ENCODE assay signal across 8 cellular contexts in genomic region chr17:7673239-7673638, GRCh38. TPM values are rescaled to one million over a fixed set of nuclear protein-coding genes. Genes with fewer than 3 reads are reported as not detected.
DNase-seq lines count a peak whose midpoint lies in the region; TF ChIP-seq lines count a peak whose summit lies in the region.

No MANE protein-coding gene starts in this region.

- 95 to 98% (median 96%) methylated on average over 2 of the region's 2 CpGs for WGBS in spleen, 5 donors
- WGBS in prostate gland: 87% methylated on average over 2 of the region's 2 CpGs

- H3K4me3 ChIP-seq in spleen (no peak overlapping the region), prostate gland (no peak overlapping the region)

- peaks cover 3 to 16% (median 10%) of the 10 kb centered on the region in 8 donors for H3K9me3 ChIP-seq in spleen
- H3K9me3 ChIP-seq in prostate gland: no peaks in the 10 kb centered on the region

- H3K27me3 ChIP-seq in spleen (replicated peaks in 1 of 7) (no peaks in the 10 kb centered on the region), prostate gland (replicated peaks; ENCODE audit: insufficient read depth) (no peaks in the 10 kb centered on the region)

- intact Hi-C loops in spleen (cut with DNase I; ENCODE audit: low total_unique reads): no loop called here
- intact Hi-C loops in prostate gland (cut with DNase I): no loop called here
- intact Hi-C loops in head of caudate nucleus (cut with DNase I): no loop called here

- peak; percentile 59 for DNase-seq in DMS 273 (lab: John Stamatoyannopoulos, UW; ENCODE audit: unreplicated experiment)
- no peak for DNase-seq in DMS 273 treated with DMSO at 0.1 percent for 48 hours (lab: John Stamatoyannopoulos, UW)
- DNase-seq in NCI-H1694 treated with DMSO at 0.1 percent for 48 hours (lab: John Stamatoyannopoulos, UW): peak; percentile 12
- DNase-seq in spleen: no peak
- no peak for DNase-seq in prostate gland (ENCODE audit: low spot score)
- no peak for DNase-seq in head of caudate nucleus
- no peak for DNase-seq in globus pallidus (ENCODE audit: low spot score)

- H3K36me3 Mint-ChIP-seq in brain: peaks cover 71% of the 10 kb centered on the region

- peaks cover 3% of the 10 kb centered on the region for H3K27me3 Mint-ChIP-seq in brain

- no peak for TF ChIP-seq POLR2A in spleen (IDR thresholded peaks at IDR 0.05)
- no peak for TF ChIP-seq POLR2A in prostate gland (IDR thresholded peaks at IDR 0.05)

- TF ChIP-seq CTCF in brain (conservative IDR thresholded peaks at IDR 0.05) (peak; percentile 43 to 53), spleen (IDR thresholded peaks at IDR 0.05 in 8 of 11, conservative IDR thresholded peaks at IDR 0.05 in 3 of 11) (peak in 8 of 11 experiments; percentile 20 to 53 (median 36)), prostate gland (IDR thresholded peaks at IDR 0.05) (no peak)

- H3K27ac ChIP-seq in spleen: no peak overlapping the region
- H3K27ac ChIP-seq in prostate gland: no peak overlapping the region

- peaks cover 0 to 12% (median 8%) of the 10 kb centered on the region in 5 experiments for H3K9me3 Mint-ChIP-seq in brain

- H3K4me3 Mint-ChIP-seq in brain: no peak overlapping the region

- H3K4me1 ChIP-seq in spleen: no peaks in the 10 kb centered on the region
- no peaks in the 10 kb centered on the region for H3K4me1 ChIP-seq in prostate gland (replicated peaks)

- peaks cover 2% of the 10 kb centered on the region for H3K4me1 Mint-ChIP-seq in brain

- H3K27ac Mint-ChIP-seq in brain: no peak overlapping the region

- H3K36me3 ChIP-seq in spleen: peaks cover 13 to 88% (median 81%) of the 10 kb centered on the region in 6 donors
- peaks cover 11 to 36% of the 10 kb centered on the region in 2 donors for H3K36me3 ChIP-seq in prostate gland

RNA-seq across cellular contexts. Expression of gene TP53, which starts 14.1 kb away (rescaled TPM):
- polyA plus RNA-seq in brain (ENCODE audit: insufficient read depth, low read depth, low replicate concordance) (58.4 TPM), spleen (10 to 100 TPM; 33.6 to 48.1 (median 40.1) TPM)
- total RNA-seq in spleen (10 to 100 TPM; 37.0 to 83.9 (median 58.5) TPM), prostate gland (10 to 100 TPM; 52.3 to 65.0 TPM)

RNA-seq across cellular contexts. Expression of gene WRAP53, which starts 15.0 kb away (rescaled TPM):
- polyA plus RNA-seq in brain (ENCODE audit: insufficient read depth, low read depth, low replicate concordance) (42.0 TPM), spleen (10 to 100 TPM; 13.3 to 21.8 (median 16.4) TPM)
- total RNA-seq in spleen (10 to 100 TPM in 1 of 7 donors, 1 to 10 TPM in 6; 8.5 to 10.6 (median 9.5) TPM), prostate gland (1 to 10 TPM; 8.6 to 9.4 TPM)

RNA-seq across cellular contexts. Expression of gene ATP1B2, which starts 22.5 kb away (rescaled TPM):
- polyA plus RNA-seq in brain (ENCODE audit: insufficient read depth, low read depth, low replicate concordance) (149 TPM), spleen (under 1 TPM; 0.26 to 0.56 (median 0.54) TPM)
- total RNA-seq in spleen (10 to 100 TPM in 1 of 7 donors, 1 to 10 TPM in 6; 3.8 to 10.1 (median 5.1) TPM), prostate gland (10 to 100 TPM in 1 of 2 donors, under 1 TPM in 1; 0.82 to 11.7 TPM)

RNA-seq across cellular contexts. Expression of gene EFNB3, which starts 31.8 kb away (rescaled TPM):
- polyA plus RNA-seq in brain (ENCODE audit: insufficient read depth, low read depth, low replicate concordance) (54.0 TPM), spleen (under 1 TPM; 0.04 to 0.11 (median 0.06) TPM)
- total RNA-seq in spleen (under 1 TPM in 6 of 7 donors, not detected in 1; 0.17 to 0.60 (median 0.29) TPM), prostate gland (1 to 10 TPM; 3.0 to 5.5 TPM)

RNA-seq across cellular contexts. Expression of gene SHBG, which starts 43.3 kb away (rescaled TPM):
- 2.3 TPM for polyA plus RNA-seq in brain (ENCODE audit: insufficient read depth, low read depth, low replicate concordance)
- total RNA-seq in spleen: 1 to 10 TPM in 2 of 7 donors, under 1 TPM in 3, not detected in 2; 0.49 to 1.9 (median 0.70) TPM
- under 1 TPM; 0.27 to 0.35 (median 0.28) TPM for polyA plus RNA-seq in spleen
- 1 to 10 TPM in 1 of 2 donors, not detected in 1; 2.1 TPM for total RNA-seq in prostate gland

Comparison
In these comparisons a context has a peak if more than half of its experiments do, and no peak if none do; other contexts are left out.
1. DNase-seq: peak in DMS 273 (single experiment) and NCI-H1694 treated with DMSO at 0.1 percent for 48 hours (single experiment); none in DMS 273 treated with DMSO at 0.1 percent for 48 hours (single experiment), spleen (single experiment), prostate gland (single experiment), head of caudate nucleus (0 of 42) and globus pallidus (single experiment).
2. CTCF ChIP-seq: peak in brain (2 of 2) and spleen (8 of 11); none in prostate gland (0 of 4).